Comparison of ENCODE assay signal across 27 cellular contexts in genomic region chr5:82526540-82526939, GRCh38.
"Had no signal": no experiment of that assay in that cellular context is flagged by ENCODE, and none has a peak within 500 bp of the region (broad histone marks: within the 10 kb centered on the region; RNA-seq: fewer than 3 reads in every experiment).

No MANE protein-coding gene starts in this region.

- FAIRE-seq: astrocyte, RCC 7860 had no signal

- ATAC-seq: WTC11 had no signal

- H3K9me3 Mint-ChIP-seq: activated T-cell treated with anti-CD3 and anti-CD28 coated beads, Interleukin-2, amount 50 U/mL, for 4 hours had no signal

- H3K27ac Mint-ChIP-seq: activated CD4-positive, alpha-beta memory T cell treated with anti-CD3 and anti-CD28 coated beads for 36 hours; activated CD4-positive, alpha-beta T cell treated with anti-CD3 and anti-CD28 coated beads, Interleukin-2, amount 10 ng/mL, durations not matched to agents 7 days and 5 days; activated naive CD4-positive, alpha-beta T cell treated with anti-CD3 and anti-CD28 coated beads for 36 hours; activated naive CD8-positive, alpha-beta T cell; brain; T-helper 1 cell treated with Interleukin-12 subunit alpha and Interleukin-12 subunit beta and Interleukin-4 antibody, amounts not matched to agents 30 μg/mL and 1 μg/mL, for 36 hours; WTC11 had no signal

- H3K4me1 Mint-ChIP-seq: central memory CD8-positive, alpha-beta T cell had no signal

- H3K27me3 Mint-ChIP-seq: activated CD4-positive, alpha-beta memory T cell treated with anti-CD3 and anti-CD28 coated beads for 36 hours; activated CD4-positive, alpha-beta T cell treated with anti-CD3 and anti-CD28 coated beads, Interleukin-2, amount 10 ng/mL, durations not matched to agents 7 days and 5 days; activated naive CD8-positive, alpha-beta T cell; brain; central memory CD8-positive, alpha-beta T cell had no signal

- DNase-seq: activated CD4-positive, alpha-beta memory T cell treated with anti-CD3 and anti-CD28 coated beads for 36 hours; activated CD4-positive, alpha-beta T cell treated with anti-CD3 and anti-CD28 coated beads, Interleukin-2, amount 10 ng/mL, durations not matched to agents 7 days and 5 days; activated CD4-positive, CD25-positive, alpha-beta regulatory T cell treated with anti-CD3 and anti-CD28 coated beads, Interleukin-2, amount 50 U/mL, for 72 hours; activated CD8-positive, alpha-beta memory T cell treated with anti-CD3 and anti-CD28 coated beads for 24 hours; activated gamma-delta T cell; activated naive CD4-positive, alpha-beta T cell treated with anti-CD3 and anti-CD28 coated beads for 36 hours; activated T-cell treated with anti-CD3 and anti-CD28 coated beads, Interleukin-2, amount 50 U/mL, for 4 hours; amygdala; Kasumi-1; KBM-7; NCI-H1048; NCI-H1417; NCI-H1930; NCI-H2107; NCI-H2171 treated with DMSO at 0.1 percent for 48 hours; NCI-H226; NCI-H526; NCI-H774; SHP77 treated with DMSO at 0.1 percent for 48 hours; T-helper 9 cell had no signal

- H3K36me3 Mint-ChIP-seq: brain had no signal

- H3K4me3 Mint-ChIP-seq: activated CD4-positive, alpha-beta memory T cell treated with anti-CD3 and anti-CD28 coated beads for 36 hours; activated CD4-positive, alpha-beta T cell treated with anti-CD3 and anti-CD28 coated beads, Interleukin-2, amount 10 ng/mL, durations not matched to agents 7 days and 5 days; activated naive CD4-positive, alpha-beta T cell treated with anti-CD3 and anti-CD28 coated beads for 36 hours; activated naive CD8-positive, alpha-beta T cell; activated T-cell treated with anti-CD3 and anti-CD28 coated beads, Interleukin-2, amount 50 U/mL, for 4 hours; brain; central memory CD8-positive, alpha-beta T cell; T-helper 1 cell treated with Interleukin-12 subunit alpha and Interleukin-12 subunit beta and Interleukin-4 antibody, amounts not matched to agents 30 μg/mL and 1 μg/mL, for 36 hours; WTC11 had no signal
